Comparison of ENCODE assay signal across 18 cellular contexts in genomic region chr7:18526368-18526878, GRCh38. TPM values are rescaled to one million over a fixed set of nuclear protein-coding genes. Genes with fewer than 3 reads are reported as not detected.
DNase-seq lines count a peak whose midpoint lies in the region; ATAC-seq and TF ChIP-seq lines count a peak whose summit lies in the region.
"Had no signal": no experiment of that assay in that cellular context is flagged by ENCODE, and none has a peak within 500 bp of the region (broad histone marks: within the 10 kb centered on the region; RNA-seq: fewer than 3 reads in every experiment).

No MANE protein-coding gene starts in this region.

- H3K79me2 ChIP-seq in GM23338 (replicated peaks; ENCODE audit: insufficient read depth): no peaks in the 10 kb centered on the region
- no peaks in the 10 kb centered on the region for H3K79me2 ChIP-seq in SU-DHL-6 (ENCODE audit: insufficient read depth, low read length)

- no peak for ATAC-seq in CD4-positive, CD25-positive, alpha-beta regulatory T cell (ENCODE audit: low read depth in 2 of 2)
- ATAC-seq in GM23338 (no peak), psoas muscle (peak in 2 of 4 donors; percentile 36 to 53), GM21529 (IDR thresholded peaks at IDR 0.05; ENCODE audit: unreplicated experiment) (no peak), upper lobe of left lung (ENCODE audit: low FRiP score in 2 of 2) (no peak)

- no peaks in the 10 kb centered on the region for H3K36me3 Mint-ChIP-seq in CD4-positive, CD25-positive, alpha-beta regulatory T cell
- no peaks in the 10 kb centered on the region for H3K36me3 Mint-ChIP-seq in GM23338 (ENCODE audit: low read depth)

- H3F3A ChIP-seq in GM23338 (replicated peaks; ENCODE audit: low read depth) (no peaks in the 10 kb centered on the region), SU-DHL-6 (ENCODE audit: insufficient read depth) (peaks cover 5% of the 10 kb centered on the region)

- TF ChIP-seq CTCF in GM23338 (conservative IDR thresholded peaks at IDR 0.05; ENCODE audit: low read depth in 2 of 2) (no peak), SU-DHL-6 (IDR thresholded peaks at IDR 0.05; ENCODE audit: insufficient read depth, low read length, poor library complexity, severe bottlenecking) (no peak), psoas muscle (IDR thresholded peaks at IDR 0.05) (no peak), upper lobe of left lung (IDR thresholded peaks at IDR 0.05) (no peak)

- H3K4me1 Mint-ChIP-seq in CD4-positive, CD25-positive, alpha-beta regulatory T cell: peaks cover 0 to 13% (median 3%) of the 10 kb centered on the region in 4 donors
- peaks cover 11% of the 10 kb centered on the region for H3K4me1 Mint-ChIP-seq in GM23338

- no peaks in the 10 kb centered on the region for H3K27me3 ChIP-seq in CD4-positive, CD25-positive, alpha-beta regulatory T cell (ENCODE audit: control insufficient read depth, insufficient read depth, low read length)
- H3K27me3 ChIP-seq in GM23338 (ENCODE audit: insufficient read depth): no peaks in the 10 kb centered on the region
- no peaks in the 10 kb centered on the region for H3K27me3 ChIP-seq in SU-DHL-6 (ENCODE audit: low read length)
- no peaks in the 10 kb centered on the region for H3K27me3 ChIP-seq in psoas muscle (ENCODE audit: insufficient read depth in 3 of 3, low read length in 2 of 3)
- no peaks in the 10 kb centered on the region for H3K27me3 ChIP-seq in upper lobe of left lung
- H3K27me3 ChIP-seq: MG63 had no signal

- no peaks in the 10 kb centered on the region for H4K20me1 ChIP-seq in GM23338 (replicated peaks; ENCODE audit: insufficient read depth)
- H4K20me1 ChIP-seq in SU-DHL-6 (ENCODE audit: low read depth, low read length): no peaks in the 10 kb centered on the region

- no peak overlapping the region for H3K27ac Mint-ChIP-seq in CD4-positive, CD25-positive, alpha-beta regulatory T cell
- peak overlapping the region; percentile 38; the same call in 1 of the 2 replicates for H3K27ac Mint-ChIP-seq in GM23338

- intact Hi-C loops in psoas muscle (cut with DNase I): no loop called here

- H3K4me3 Mint-ChIP-seq in CD4-positive, CD25-positive, alpha-beta regulatory T cell: peak overlapping the region in 2 of 4 donors; percentile 8 to 13
- H3K4me3 Mint-ChIP-seq in GM23338: no peak overlapping the region
- H3K4me3 Mint-ChIP-seq: CD14-positive monocyte had no signal

- H2AFZ ChIP-seq in GM23338 (no peak overlapping the region), SU-DHL-6 (ENCODE audit: low read depth, low read length, severe bottlenecking) (no peak overlapping the region)

- in situ Hi-C loops in ACHN (cut with HindIII; ENCODE audit: low pct_ligation_motif_present, low pct_unique_long_range_greater_than_20kb, low sequenced_read_pairs): no loop called here

- TF ChIP-seq EP300 in upper lobe of left lung (IDR thresholded peaks at IDR 0.05): no peak

- peaks cover 0 to 3% (median 0%) of the 10 kb centered on the region in 7 donors for H3K9me3 Mint-ChIP-seq in CD4-positive, CD25-positive, alpha-beta regulatory T cell
- no peaks in the 10 kb centered on the region for H3K9me3 Mint-ChIP-seq in GM23338
- H3K9me3 Mint-ChIP-seq: CD14-positive monocyte had no signal

- no peaks in the 10 kb centered on the region for H3K4me1 ChIP-seq in CD4-positive, CD25-positive, alpha-beta regulatory T cell (ENCODE audit: control insufficient read depth, insufficient read depth, low read length, poor library complexity, severe bottlenecking)
- H3K4me1 ChIP-seq in GM23338 (ENCODE audit: insufficient read depth) (no peaks in the 10 kb centered on the region), psoas muscle (peaks cover 59% of the 10 kb centered on the region), upper lobe of left lung (no peaks in the 10 kb centered on the region)
- H3K4me1 ChIP-seq: Caco-2 had no signal

- H3K9me2 ChIP-seq in GM23338 (ENCODE audit: insufficient read depth) (no peaks in the 10 kb centered on the region), SU-DHL-6 (replicated peaks; ENCODE audit: insufficient read depth, low read length) (no peaks in the 10 kb centered on the region)

- no peak overlapping the region for H3K27ac ChIP-seq in CD4-positive, CD25-positive, alpha-beta regulatory T cell (ENCODE audit: insufficient read depth, low read length, poor library complexity, severe bottlenecking)
- no peak overlapping the region for H3K27ac ChIP-seq in GM23338 (ENCODE audit: low read depth)
- H3K27ac ChIP-seq in SU-DHL-6 (ENCODE audit: low read depth, low read length): peak overlapping the region; percentile 69
- peak overlapping the region; percentile 52 for H3K27ac ChIP-seq in psoas muscle
- H3K27ac ChIP-seq in upper lobe of left lung: no peak overlapping the region
- H3K27ac ChIP-seq: KMS-11 had no signal

- H3K36me3 ChIP-seq in CD4-positive, CD25-positive, alpha-beta regulatory T cell (ENCODE audit: control insufficient read depth, insufficient read depth, low read length): no peaks in the 10 kb centered on the region
- no peaks in the 10 kb centered on the region for H3K36me3 ChIP-seq in GM23338 (ENCODE audit: insufficient read depth)
- H3K36me3 ChIP-seq in SU-DHL-6 (ENCODE audit: low read length): no peaks in the 10 kb centered on the region
- H3K36me3 ChIP-seq in psoas muscle (ENCODE audit: insufficient read depth in 1 of 2, low read depth in 1 of 2): no peaks in the 10 kb centered on the region
- no peaks in the 10 kb centered on the region for H3K36me3 ChIP-seq in upper lobe of left lung
- H3K36me3 ChIP-seq: MG63 had no signal

- DNase-seq in CD4-positive, CD25-positive, alpha-beta regulatory T cell: no peak
- DNase-seq in GM23338 (ENCODE audit: low spot score): no peak
- DNase-seq in psoas muscle: no peak
- no peak for DNase-seq in upper lobe of left lung
- DNase-seq in ACHN: no peak
- no peak for DNase-seq in DMS53 treated with DMSO at 0.1 percent for 48 hours (lab: John Stamatoyannopoulos, UW; ENCODE audit: unreplicated experiment)
- DNase-seq: Caco-2, DMS79, GDM1, MG63, NCI-H1105, NCI-H1694 treated with DMSO at 0.1 percent for 48 hours, NCI-H446, NCI-H748 treated with DMSO at 0.1 percent for 48 hours had no signal

- peak overlapping the region; percentile 3; the same call in 1 of the 2 replicates for H3K9ac ChIP-seq in SU-DHL-6 (ENCODE audit: low read length)
- H3K9ac ChIP-seq: KMS-11 had no signal

- H3K4me2 ChIP-seq in GM23338 (no peak overlapping the region), SU-DHL-6 (ENCODE audit: low read depth, low read length, poor library complexity, severe bottlenecking) (peak overlapping the region; percentile 36)
- H3K4me2 ChIP-seq: KMS-11 had no signal

- no peaks in the 10 kb centered on the region for H3K27me3 Mint-ChIP-seq in CD4-positive, CD25-positive, alpha-beta regulatory T cell
- no peaks in the 10 kb centered on the region for H3K27me3 Mint-ChIP-seq in GM23338 (ENCODE audit: insufficient read depth, low read depth, poor library complexity)

- no peak for TF ChIP-seq POLR2A in upper lobe of left lung (IDR thresholded peaks at IDR 0.05)

- no peaks in the 10 kb centered on the region for H3K9me3 ChIP-seq in CD4-positive, CD25-positive, alpha-beta regulatory T cell (ENCODE audit: control insufficient read depth in 2 of 2, low read length in 2 of 2)
- no peaks in the 10 kb centered on the region for H3K9me3 ChIP-seq in SU-DHL-6 (ENCODE audit: insufficient read depth, low read length)
- H3K9me3 ChIP-seq in psoas muscle: no peaks in the 10 kb centered on the region
- H3K9me3 ChIP-seq in upper lobe of left lung: no peaks in the 10 kb centered on the region
- H3K9me3 ChIP-seq: Caco-2, MG63 had no signal

- H3K4me3 ChIP-seq in CD4-positive, CD25-positive, alpha-beta regulatory T cell (ENCODE audit: low read depth, low read length): peak overlapping the region; percentile 2
- H3K4me3 ChIP-seq in GM23338 (no peak overlapping the region), SU-DHL-6 (ENCODE audit: insufficient read depth, low read length, poor library complexity, severe bottlenecking) (no peak overlapping the region), psoas muscle (no peak overlapping the region), upper lobe of left lung (no peak overlapping the region)
- H3K4me3 ChIP-seq: MG63 had no signal

TF ChIP-seq in GM23338, 12 proteins besides CTCF, POLR2A, EP300 and RAD21 (continues in another document):
- TF ChIP-seq ETS1 (IDR thresholded peaks at IDR 0.05): no peak
- no peak for TF ChIP-seq POLR2AphosphoS5 (IDR thresholded peaks at IDR 0.05; ENCODE audit: low read depth)
- TF ChIP-seq NANOG (IDR thresholded peaks at IDR 0.05; ENCODE audit: borderline replicate concordance): no peak
- no peak for TF ChIP-seq JUNB (IDR thresholded peaks at IDR 0.05; ENCODE audit: unreplicated experiment)
- TF ChIP-seq EZH2phosphoT487 (IDR thresholded peaks at IDR 0.05; ENCODE audit: unreplicated experiment): no peak

RNA-seq across cellular contexts. Expression of gene HDAC9, which starts 30.9 kb away (rescaled TPM):
- total RNA-seq in CD4-positive, CD25-positive, alpha-beta regulatory T cell: 10.4 TPM
- 10 to 100 TPM in 2 of 4 donors, 1 to 10 TPM in 2; 4.1 to 23.7 (median 10.1) TPM for polyA plus RNA-seq in CD4-positive, CD25-positive, alpha-beta regulatory T cell
- 11.0 and 18.5 TPM in 2 replicates for total RNA-seq in GM23338 (2014; rRNA removed; shearing (Covaris generic))
- 5.7 and 8.3 TPM in 2 replicates for polyA plus RNA-seq in GM23338 (2016; fragmentation: Nextera tagmentation; extraction: Ambion mirVana)
- 10 to 100 TPM; 16.8 to 34.2 (median 20.1) TPM for total RNA-seq in psoas muscle
- polyA plus RNA-seq in psoas muscle: 1 to 10 TPM in 1 of 3 donors, under 1 TPM in 2; 0.38 to 3.5 (median 0.86) TPM
- 10 to 100 TPM in 3 of 6 donors, 1 to 10 TPM in 3; 8.4 to 23.1 (median 10.4) TPM for total RNA-seq in upper lobe of left lung

Comparison
In these comparisons a context has a peak if more than half of its experiments do, and no peak if none do; other contexts are left out.
1. H3K27ac ChIP-seq: peak in SU-DHL-6 (single experiment) and psoas muscle (single experiment); none in CD4-positive, CD25-positive, alpha-beta regulatory T cell (single experiment), GM23338 (single experiment) and upper lobe of left lung (0 of 4).